Comparison of ENCODE assay signal across 8 cellular contexts in the genomic region with DNA sequence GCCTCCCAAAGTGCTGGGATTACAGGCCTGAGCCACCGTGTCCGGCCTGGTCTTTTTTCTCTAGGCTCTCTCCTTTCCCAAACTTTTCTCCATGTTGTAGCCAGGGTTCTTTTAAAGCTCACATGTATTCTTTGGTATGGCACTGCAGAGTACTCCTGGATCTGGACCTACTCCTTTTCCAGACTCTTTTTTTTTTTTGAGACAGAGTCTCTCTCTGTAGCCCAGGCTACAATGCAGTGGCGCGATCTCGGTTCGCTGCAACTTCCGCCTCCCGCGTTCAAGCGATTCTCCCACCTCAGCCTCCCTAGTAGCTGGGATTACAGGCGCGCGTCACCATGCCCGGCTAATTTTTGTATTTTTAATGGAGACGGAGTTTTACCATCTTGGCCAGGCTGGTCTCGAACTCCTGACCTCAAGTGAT.
DNase-seq lines count a peak whose midpoint lies in the region; ATAC-seq and TF ChIP-seq lines count a peak whose summit lies in the region.

No MANE protein-coding gene starts in this region.

- CTCF ChIA-PET in RWPE1 (lab: Yijun Ruan, JAX), result interaction anchor here (1.2 to 1.6 kb wide), 2 partner anchors 23 to 79 kb away, joined by 3 to 4 read pairs; no protein-coding TSS in a partner anchor

- TF ChIP-seq CTCF in DND-41 (IDR thresholded peaks at IDR 0.05; ENCODE audit: borderline replicate concordance, extremely low read depth, low read length, poor library complexity, severe bottlenecking) (no peak), RWPE1 (conservative IDR thresholded peaks at IDR 0.05; ENCODE audit: low read depth) (no peak), parathyroid adenoma (IDR thresholded peaks at IDR 0.05) (no peak)

- H3K79me2 ChIP-seq in DND-41 (ENCODE audit: insufficient read depth, low read length) (peaks cover 27% of the 10 kb centered on the region), parathyroid adenoma (no peaks in the 10 kb centered on the region)

- no peak for DNase-seq in DND-41
- no peak for DNase-seq in RWPE1 (ENCODE audit: low spot score)
- DNase-seq in epithelial cell of prostate (ENCODE audit: low read depth, low spot score), result no peak
- no peak for DNase-seq in stimulated activated CD4-positive, alpha-beta T cell treated with anti-CD3 and anti-CD28 coated beads, Interleukin-12 subunit alpha, Interleukin-12 subunit beta, amount 100 ng/mL, for 4 hours
- DNase-seq in NCI-H2107 treated with DMSO at 0.1 percent for 48 hours (lab: John Stamatoyannopoulos, UW; ENCODE audit: unreplicated experiment), result no peak
- DNase-seq in globus pallidus (ENCODE audit: low spot score), result no peak

- H3K4me3 ChIP-seq in DND-41 (ENCODE audit: low read depth in 1 of 2, low read length in 2 of 2), result peak overlapping the region; percentile 43 to 70
- peak overlapping the region; percentile 96 for H3K4me3 ChIP-seq in parathyroid adenoma (ENCODE audit: low read depth, low read length)

- H4K20me1 ChIP-seq in DND-41 (ENCODE audit: insufficient read depth, low read length), result no peaks in the 10 kb centered on the region

- H2AFZ ChIP-seq in DND-41 (ENCODE audit: low read depth, low read length) (peak overlapping the region; percentile 83), parathyroid adenoma (peak overlapping the region; percentile 93)

- H3K9ac ChIP-seq in DND-41 (ENCODE audit: low read depth, low read length), result peak overlapping the region; percentile 69
- H3K9ac ChIP-seq in parathyroid adenoma, result no peak overlapping the region

- H3K4me1 ChIP-seq in DND-41 (ENCODE audit: insufficient read depth, low read length) (peaks cover 27% of the 10 kb centered on the region), parathyroid adenoma (no peaks in the 10 kb centered on the region)

- H3K4me2 ChIP-seq in DND-41 (ENCODE audit: insufficient read depth, low read length), result peak overlapping the region; percentile 73
- peak overlapping the region; percentile 74 for H3K4me2 ChIP-seq in parathyroid adenoma (ENCODE audit: low read length)

- H3K27ac ChIP-seq in DND-41 (ENCODE audit: low read length) (peak overlapping the region; percentile 96), RWPE1 (peak overlapping the region; percentile 85), epithelial cell of prostate (peak overlapping the region; percentile 93), parathyroid adenoma (peak overlapping the region; percentile 88)

- no peaks in the 10 kb centered on the region for H3K27me3 ChIP-seq in DND-41 (ENCODE audit: insufficient read depth, low read length, poor library complexity)
- no peaks in the 10 kb centered on the region for H3K27me3 ChIP-seq in parathyroid adenoma (ENCODE audit: control insufficient read depth, insufficient read depth, low read length)

- H3K36me3 ChIP-seq in DND-41 (ENCODE audit: insufficient read depth, low read length) (peaks cover 25% of the 10 kb centered on the region), parathyroid adenoma (ENCODE audit: control insufficient read depth, insufficient read depth, low read length) (no peaks in the 10 kb centered on the region)

- no peaks in the 10 kb centered on the region for H3K9me3 ChIP-seq in DND-41 (ENCODE audit: insufficient read depth, low read length, severe bottlenecking)
- H3K9me3 ChIP-seq in parathyroid adenoma (ENCODE audit: control insufficient read depth, low read length), result no peaks in the 10 kb centered on the region

- POLR2A ChIA-PET in RWPE1 (lab: Yijun Ruan, JAX; ENCODE audit: low non-redundant PET), result interaction anchor here (0.7 to 1.6 kb wide), 5 partner anchors 25 to 79 kb away, joined by 3 to 6 read pairs (median 4); no protein-coding TSS in a partner anchor

- no peak for ATAC-seq in DND-41 (ENCODE audit: insufficient read depth, low read depth)
- no peak for ATAC-seq in GM21423 (IDR thresholded peaks at IDR 0.05; ENCODE audit: unreplicated experiment)
